ENCODE assay signal across 8 cellular contexts in genomic region chr15:63504247-63504978, GRCh38. TPM values are rescaled to one million over a fixed set of nuclear protein-coding genes. Genes with fewer than 3 reads are reported as not detected.
DNase-seq lines count a peak whose midpoint lies in the region; ATAC-seq lines count a peak whose summit lies in the region.

USP3 (plus strand) TSS chr15:63504593; CDS start chr15:63504740, 147 bp downstream.

- ATAC-seq in GM19468 (IDR thresholded peaks at IDR 0.05; ENCODE audit: extremely low read depth, unreplicated experiment) (peak; percentile 37), memory B cell (ENCODE audit: low read depth) (peak; percentile 62)

- no peaks in the 10 kb centered on the region for H3K27me3 Mint-ChIP-seq in memory B cell

- no peaks in the 10 kb centered on the region for H3K9me3 Mint-ChIP-seq in memory B cell

- H3K27ac Mint-ChIP-seq in memory B cell = peak within 1 kb of the TSS; percentile 100

- POLR2A ChIA-PET in activated CD8-positive, alpha-beta memory T cell treated with anti-CD3 and anti-CD28 coated beads for 36 hours (lab: Charles Lee) = interaction anchor here (0.5 to 2.9 kb wide), 7 partner anchors 17 to 95 kb away, joined by 3 to 18 read pairs (median 4); no protein-coding TSS in a partner anchor

- H3K36me3 Mint-ChIP-seq in memory B cell = no peaks in the 10 kb centered on the region

- CTCF ChIA-PET in activated CD8-positive, alpha-beta memory T cell treated with anti-CD3 and anti-CD28 coated beads for 36 hours (lab: Charles Lee) = interaction anchor here (1.1 to 3.7 kb wide), 10 partner anchors 9 to 94 kb away, joined by 3 to 15 read pairs (median 6); no protein-coding TSS in a partner anchor

- peak within 1 kb of the TSS; percentile 92 for H3K4me3 Mint-ChIP-seq in memory B cell

- H3K4me1 Mint-ChIP-seq in memory B cell = peaks cover 53% of the 10 kb centered on the region

- DNase-seq in CMK (ENCODE audit: low read depth) (peak; percentile 79), HT-29 (ENCODE audit: low spot score) (peak; percentile 98), NOMO-1 (lab: John Stamatoyannopoulos, UW; ENCODE audit: unreplicated experiment in 2 of 2) (peak; percentile 92 to 93), memory B cell (ENCODE audit: low spot score in 2 of 2) (peak; percentile 94 to 95)
- DNase-seq in effector CD8-positive, alpha-beta T cell (lab: John Stamatoyannopoulos, UW) = peak; percentile 89
- DNase-seq in stimulated activated CD8-positive, alpha-beta memory T cell treated with anti-CD3 and anti-CD28 coated beads, Interleukin-12 subunit alpha, Interleukin-12 subunit beta, amount 100 ng/mL, for 1 hour (ENCODE audit: low read depth) = peak; percentile 84

RNA-seq across cellular contexts. Expression of gene USP3, which starts in this region (rescaled TPM):
- 39.4 and 47.6 TPM in 2 replicates for total RNA-seq in HT-29 (2014; rRNA removed; shearing (Covaris generic))
- total RNA-seq in activated CD8-positive, alpha-beta memory T cell treated with anti-CD3 and anti-CD28 coated beads for 36 hours = 10 to 100 TPM; 37.3 to 42.2 TPM

Comparison
In these comparisons a context has a peak if more than half of its experiments do, and no peak if none do; other contexts are left out.
1. Peak in every context shown above with its lines: DNase-seq and ATAC-seq.